12 cellular contexts compared by ENCODE assay signal in genomic region chr6:12149944-12150510, GRCh38.
DNase-seq lines count a peak whose midpoint lies in the region; ATAC-seq and TF ChIP-seq lines count a peak whose summit lies in the region.
"Had no signal": no experiment of that assay in that cellular context is flagged by ENCODE, and none has a peak within 500 bp of the region (broad histone marks: within the 10 kb centered on the region; RNA-seq: fewer than 3 reads in every experiment).

No MANE protein-coding gene starts in this region.

- H3K4me1 ChIP-seq in PC-3 (ENCODE audit: insufficient read depth, low read length): peaks cover 41% of the 10 kb centered on the region
- peaks cover 4% of the 10 kb centered on the region for H3K4me1 ChIP-seq in mesenchymal stem cell (ENCODE audit: control insufficient read depth, insufficient read depth, low read depth, low read length)
- H3K4me1 ChIP-seq: BLaER1 had no signal

- intact Hi-C loops in PC-3 (cut with micrococcal nuclease): loop anchor here (2.0 to 10.0 kb wide), 3 partner anchors 78 to 565 kb away; no protein-coding TSS in a partner anchor

- no peaks in the 10 kb centered on the region for H3K9me2 ChIP-seq in PC-3 (replicated peaks; ENCODE audit: low read length)

- no peak overlapping the region for H2BK5ac ChIP-seq in mesenchymal stem cell (ENCODE audit: low read depth, low read length, poor library complexity, severe bottlenecking)

- peaks cover 7% of the 10 kb centered on the region for H3K79me1 ChIP-seq in mesenchymal stem cell (replicated peaks; ENCODE audit: low read length, poor library complexity, severe bottlenecking)

- no peak overlapping the region for H2BK15ac ChIP-seq in mesenchymal stem cell (ENCODE audit: low read depth, poor library complexity, severe bottlenecking)

- H3K9ac ChIP-seq in PC-3 (ENCODE audit: low read length) (no peak overlapping the region), mesenchymal stem cell (ENCODE audit: low read length) (no peak overlapping the region)
- H3K9ac ChIP-seq: BLaER1 had no signal

- H3K27me3 ChIP-seq in PC-3 (ENCODE audit: low read length) (no peaks in the 10 kb centered on the region), mesenchymal stem cell (ENCODE audit: control insufficient read depth in 1 of 2, insufficient read depth in 1 of 2, low read length in 2 of 2) (no peaks in the 10 kb centered on the region)
- H3K27me3 ChIP-seq: BLaER1 had no signal

- no peak overlapping the region for H2AFZ ChIP-seq in PC-3 (ENCODE audit: low read length)
- no peak overlapping the region for H2AFZ ChIP-seq in mesenchymal stem cell (ENCODE audit: low read depth, low read length)

- 81% methylated on average over 6 of the region's 11 CpGs for WGBS in mesenchymal stem cell

- no peak overlapping the region for H3K18ac ChIP-seq in mesenchymal stem cell (ENCODE audit: low read depth in 1 of 2, low read length in 2 of 2)

- H3K14ac ChIP-seq in mesenchymal stem cell (ENCODE audit: low read length in 2 of 2): no peak overlapping the region

- no peak overlapping the region for H3K23ac ChIP-seq in mesenchymal stem cell (ENCODE audit: low read length in 2 of 2)

- H2BK12ac ChIP-seq in mesenchymal stem cell (ENCODE audit: low read length in 2 of 2): peak overlapping the region in 1 of 2 experiments; percentile 89

- H4K8ac ChIP-seq in mesenchymal stem cell (ENCODE audit: low read length): no peak overlapping the region

- H3K27ac ChIP-seq in PC-3 (ENCODE audit: low read length): peak overlapping the region; percentile 75
- H3K27ac ChIP-seq in cingulate gyrus (ENCODE audit: low read depth, low read length): peak overlapping the region; percentile 89
- H3K27ac ChIP-seq in mesenchymal stem cell (ENCODE audit: low read length, poor library complexity, severe bottlenecking): no peak overlapping the region
- H3K27ac ChIP-seq in temporal lobe (ENCODE audit: low read depth, low read length): peak overlapping the region; percentile 62
- H3K27ac ChIP-seq: BLaER1 had no signal

- no peaks in the 10 kb centered on the region for H3F3A ChIP-seq in PC-3 (ENCODE audit: low read length, unreplicated experiment)

- H3K4me3 ChIP-seq in PC-3 (ENCODE audit: low read length) (no peak overlapping the region), mesenchymal stem cell (ENCODE audit: insufficient read depth in 1 of 2, low read depth in 1 of 2, low read length in 2 of 2) (no peak overlapping the region)
- H3K4me3 ChIP-seq: BLaER1, K562 had no signal

- DNase-seq in PC-3 (no peak), mesenchymal stem cell (no peak), DMS53 treated with DMSO at 0.1 percent for 48 hours (lab: John Stamatoyannopoulos, UW; ENCODE audit: unreplicated experiment) (no peak), HCEC 1CT (no peak)
- DNase-seq: GF-D8, NCI-H345 had no signal

- POLR2A ChIA-PET in PC-3 (lab: Charles Lee; ENCODE audit: unreplicated experiment): no interaction called here

- H3K79me2 ChIP-seq in PC-3 (ENCODE audit: low read length): no peaks in the 10 kb centered on the region

- no peak overlapping the region for H4K91ac ChIP-seq in mesenchymal stem cell (ENCODE audit: low read length)

- ATAC-seq in PC-3 (no peak), GM18511 (IDR thresholded peaks at IDR 0.05; ENCODE audit: unreplicated experiment) (no peak), GM19035 (IDR thresholded peaks at IDR 0.05; ENCODE audit: unreplicated experiment) (no peak)

- H3K9me3 ChIP-seq in PC-3 (ENCODE audit: low read length): no peaks in the 10 kb centered on the region
- no peaks in the 10 kb centered on the region for H3K9me3 ChIP-seq in mesenchymal stem cell (ENCODE audit: control insufficient read depth, low read length)
- H3K9me3 ChIP-seq: BLaER1 had no signal

- CTCF ChIA-PET in PC-3 (lab: Charles Lee): interaction anchor here (0.8 kb wide), 1 partner anchor 84 kb away, joined by 3 read pairs; no protein-coding TSS in a partner anchor

- no peak overlapping the region for H3K4ac ChIP-seq in mesenchymal stem cell (ENCODE audit: low read depth in 1 of 2, low read length in 2 of 2)

- no peak for TF ChIP-seq CTCF in PC-3 (conservative IDR thresholded peaks at IDR 0.05; ENCODE audit: low read depth, low read length)

- BruUV-seq in PC-3 (replicated peaks; lab: Mats Ljungman, UMichigan): no TSS peak

- H3K4me2 ChIP-seq in PC-3 (ENCODE audit: low read length) (no peak overlapping the region; the same call in 1 of the 2 replicates), mesenchymal stem cell (ENCODE audit: low read length, poor library complexity, severe bottlenecking) (no peak overlapping the region)
- H3K4me2 ChIP-seq: BLaER1 had no signal

- no peak overlapping the region for H2BK120ac ChIP-seq in mesenchymal stem cell (ENCODE audit: low read depth, low read length)

- no peaks in the 10 kb centered on the region for H4K20me1 ChIP-seq in PC-3 (ENCODE audit: low read length)
- H4K20me1 ChIP-seq: BLaER1 had no signal

- no peaks in the 10 kb centered on the region for H3K36me3 ChIP-seq in PC-3 (ENCODE audit: low read depth, low read length)
- peaks cover 0 to 3% of the 10 kb centered on the region in 2 experiments for H3K36me3 ChIP-seq in mesenchymal stem cell (ENCODE audit: control insufficient read depth in 1 of 2, insufficient read depth in 2 of 2, low read depth in 1 of 2, low read length in 2 of 2)

- peak overlapping the region; percentile 84 for H2AK5ac ChIP-seq in mesenchymal stem cell (ENCODE audit: low read length, severe bottlenecking)
